ENCODE assay signal across 8 cellular contexts in the genomic region with DNA sequence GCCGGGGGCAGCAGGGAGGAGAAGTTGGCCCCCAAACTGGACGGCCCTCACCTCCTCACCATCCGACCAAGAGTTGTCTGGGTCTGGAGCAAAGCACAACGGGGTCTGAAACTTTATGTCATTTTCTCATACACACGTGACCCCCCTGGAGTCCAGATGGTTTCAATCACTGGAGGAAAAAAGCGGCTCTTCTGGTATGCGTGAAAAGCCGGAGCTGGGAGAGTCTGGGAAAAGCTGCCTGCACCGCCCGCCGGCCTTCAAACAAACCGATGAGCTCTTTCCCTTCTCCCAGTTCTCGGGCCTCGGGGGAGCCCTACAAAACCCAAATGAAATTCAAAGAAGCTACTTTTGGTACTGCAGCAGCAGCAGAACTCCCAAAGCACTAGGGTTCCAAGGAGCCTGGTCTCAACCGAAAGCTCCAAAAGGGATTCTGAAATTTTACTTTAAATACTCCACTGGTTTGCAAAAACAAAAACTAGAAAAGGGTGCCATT. TPM values are rescaled to one million over a fixed set of nuclear protein-coding genes. Genes with fewer than 3 reads are reported as not detected.
DNase-seq lines count a peak whose midpoint lies in the region; ATAC-seq and TF ChIP-seq lines count a peak whose summit lies in the region.

No MANE protein-coding gene starts in this region.

- TF ChIP-seq CTCF in AG10803 (conservative IDR thresholded peaks at IDR 0.05; ENCODE audit: low read length) (0 out of 2 replicates have a peak, but pooled peaks have one; percentile 4), HEK293 (tag by site-specific recombination; IDR thresholded peaks at IDR 0.05) (no peak), epithelial cell of proximal tubule (conservative IDR thresholded peaks at IDR 0.05; ENCODE audit: low read depth, low read length) (no peak)

- DNase-seq in AG10803 (ENCODE audit: low read depth) (peak; percentile 94), SK-MEL-5 (ENCODE audit: low read depth, low spot score) (peak; percentile 81), epithelial cell of proximal tubule (ENCODE audit: low read depth) (no peak), midbrain (lab: John Stamatoyannopoulos, UW) (peak; percentile 59), ureter (ENCODE audit: low spot score) (peak; percentile 75)

- ATAC-seq in HG03520 (IDR thresholded peaks at IDR 0.05; ENCODE audit: unreplicated experiment), result no peak
- no peak for ATAC-seq in HG02884 (IDR thresholded peaks at IDR 0.05; ENCODE audit: unreplicated experiment)

- in situ Hi-C loops in SK-MEL-5 (cut with HindIII; ENCODE audit: low pct_unique_long_range_greater_than_20kb, low sequenced_read_pairs), result no loop called here

- H3K27ac ChIP-seq in HEK293 (ENCODE audit: extremely low read depth, low read depth, low read length), result no peak overlapping the region

- CTCF ChIA-PET in HEK293 (lab: Yijun Ruan, JAX), result no interaction called here

- H3K4me3 ChIP-seq in AG10803 (ENCODE audit: low read length), result peak overlapping the region; percentile 77
- H3K4me3 ChIP-seq in HEK293 (ENCODE audit: low read depth, low read length), result peak overlapping the region; percentile 80
- peak overlapping the region; percentile 89 for H3K4me3 ChIP-seq in epithelial cell of proximal tubule (ENCODE audit: low read depth, low read length)

- POLR2A ChIA-PET in HEK293 (lab: Yijun Ruan, JAX), result interaction anchor here (0.7 to 2.6 kb wide), 9 partner anchors 9 to 240 kb away, joined by 3 to 20 read pairs (median 6); a partner anchor contains a TSS

- H3K36me3 ChIP-seq in HEK293 (ENCODE audit: control insufficient read depth in 2 of 2, insufficient read depth in 1 of 2, low read length in 2 of 2), result no peaks in the 10 kb centered on the region

- H3K9me3 ChIP-seq in HEK293 (ENCODE audit: control insufficient read depth, insufficient read depth, low read depth, low read length), result no peaks in the 10 kb centered on the region

- H3K4me1 ChIP-seq in HEK293 (ENCODE audit: control insufficient read depth, insufficient read depth, low read length), result 0 out of 2 replicates have a peak, but pooled peaks cover 2% of the 10 kb centered on the region

TF ChIP-seq in HEK293, 187 proteins besides CTCF, POLR2A, EP300 and RAD21 (continues in another document):
- TF ChIP-seq ZNF843 (tag by site-specific recombination; IDR thresholded peaks at IDR 0.05) (no peak), ZNF600 (tag by site-specific recombination; IDR thresholded peaks at IDR 0.05) (peak; percentile 37; the same call in 1 of the 2 replicates), ZNF501 (tag by site-specific recombination; IDR thresholded peaks at IDR 0.05) (no peak), ZNF701 (tag by site-specific recombination; IDR thresholded peaks at IDR 0.05) (no peak), ZNF561 (tag by site-specific recombination; IDR thresholded peaks at IDR 0.05; ENCODE audit: borderline replicate concordance) (0 out of 2 replicates have a peak, but pooled peaks have one; percentile 31), ZNF335 (tag by site-specific recombination; conservative IDR thresholded peaks at IDR 0.05) (peak; percentile 8), ZNF629 (tag by site-specific recombination; IDR thresholded peaks at IDR 0.05) (peak; percentile 56), ZNF366 (tag by site-specific recombination; conservative IDR thresholded peaks at IDR 0.05) (0 out of 2 replicates have a peak, but pooled peaks have one; percentile 19), ZNF146 (tag by site-specific recombination; IDR thresholded peaks at IDR 0.05) (no peak), ZNF138 (tag by site-specific recombination; IDR thresholded peaks at IDR 0.05; ENCODE audit: borderline replicate concordance) (no peak), ZNF830 (tag by site-specific recombination; IDR thresholded peaks at IDR 0.05; ENCODE audit: low read depth) (no peak), BCL11A (tag by site-specific recombination; IDR thresholded peaks at IDR 0.05; ENCODE audit: low read depth) (no peak), PRDM1 (tag by site-specific recombination; IDR thresholded peaks at IDR 0.05) (peak; percentile 50), ZSCAN23 (tag by site-specific recombination; IDR thresholded peaks at IDR 0.05) (no peak), ZNF558 (tag by site-specific recombination; IDR thresholded peaks at IDR 0.05) (no peak), ZNF114 (tag by site-specific recombination; IDR thresholded peaks at IDR 0.05) (no peak)
- TF ChIP-seq, protein P1, sequence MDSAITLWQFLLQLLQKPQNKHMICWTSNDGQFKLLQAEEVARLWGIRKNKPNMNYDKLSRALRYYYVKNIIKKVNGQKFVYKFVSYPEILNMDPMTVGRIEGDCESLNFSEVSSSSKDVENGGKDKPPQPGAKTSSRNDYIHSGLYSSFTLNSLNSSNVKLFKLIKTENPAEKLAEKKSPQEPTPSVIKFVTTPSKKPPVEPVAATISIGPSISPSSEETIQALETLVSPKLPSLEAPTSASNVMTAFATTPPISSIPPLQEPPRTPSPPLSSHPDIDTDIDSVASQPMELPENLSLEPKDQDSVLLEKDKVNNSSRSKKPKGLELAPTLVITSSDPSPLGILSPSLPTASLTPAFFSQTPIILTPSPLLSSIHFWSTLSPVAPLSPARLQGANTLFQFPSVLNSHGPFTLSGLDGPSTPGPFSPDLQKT (IDR thresholded peaks at IDR 0.05; ENCODE audit: borderline replicate concordance, low read depth, low read length), result no peak
- TF ChIP-seq, protein P2, sequence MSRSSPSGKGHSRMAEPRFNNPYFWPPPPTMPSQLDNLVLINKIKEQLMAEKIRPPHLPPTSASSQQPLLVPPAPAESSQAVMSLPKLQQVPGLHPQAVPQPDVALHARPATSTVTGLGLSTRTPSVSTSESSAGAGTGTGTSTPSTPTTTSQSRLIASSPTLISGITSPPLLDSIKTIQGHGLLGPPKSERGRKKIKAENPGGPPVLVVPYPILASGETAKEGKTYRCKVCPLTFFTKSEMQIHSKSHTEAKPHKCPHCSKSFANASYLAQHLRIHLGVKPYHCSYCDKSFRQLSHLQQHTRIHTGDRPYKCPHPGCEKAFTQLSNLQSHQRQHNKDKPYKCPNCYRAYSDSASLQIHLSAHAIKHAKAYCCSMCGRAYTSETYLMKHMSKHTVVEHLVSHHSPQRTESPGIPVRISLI (tag by site-specific recombination; IDR thresholded peaks at IDR 0.05), result 0 out of 2 replicates have a peak, but pooled peaks have one; percentile 43
- TF ChIP-seq, protein P3, sequence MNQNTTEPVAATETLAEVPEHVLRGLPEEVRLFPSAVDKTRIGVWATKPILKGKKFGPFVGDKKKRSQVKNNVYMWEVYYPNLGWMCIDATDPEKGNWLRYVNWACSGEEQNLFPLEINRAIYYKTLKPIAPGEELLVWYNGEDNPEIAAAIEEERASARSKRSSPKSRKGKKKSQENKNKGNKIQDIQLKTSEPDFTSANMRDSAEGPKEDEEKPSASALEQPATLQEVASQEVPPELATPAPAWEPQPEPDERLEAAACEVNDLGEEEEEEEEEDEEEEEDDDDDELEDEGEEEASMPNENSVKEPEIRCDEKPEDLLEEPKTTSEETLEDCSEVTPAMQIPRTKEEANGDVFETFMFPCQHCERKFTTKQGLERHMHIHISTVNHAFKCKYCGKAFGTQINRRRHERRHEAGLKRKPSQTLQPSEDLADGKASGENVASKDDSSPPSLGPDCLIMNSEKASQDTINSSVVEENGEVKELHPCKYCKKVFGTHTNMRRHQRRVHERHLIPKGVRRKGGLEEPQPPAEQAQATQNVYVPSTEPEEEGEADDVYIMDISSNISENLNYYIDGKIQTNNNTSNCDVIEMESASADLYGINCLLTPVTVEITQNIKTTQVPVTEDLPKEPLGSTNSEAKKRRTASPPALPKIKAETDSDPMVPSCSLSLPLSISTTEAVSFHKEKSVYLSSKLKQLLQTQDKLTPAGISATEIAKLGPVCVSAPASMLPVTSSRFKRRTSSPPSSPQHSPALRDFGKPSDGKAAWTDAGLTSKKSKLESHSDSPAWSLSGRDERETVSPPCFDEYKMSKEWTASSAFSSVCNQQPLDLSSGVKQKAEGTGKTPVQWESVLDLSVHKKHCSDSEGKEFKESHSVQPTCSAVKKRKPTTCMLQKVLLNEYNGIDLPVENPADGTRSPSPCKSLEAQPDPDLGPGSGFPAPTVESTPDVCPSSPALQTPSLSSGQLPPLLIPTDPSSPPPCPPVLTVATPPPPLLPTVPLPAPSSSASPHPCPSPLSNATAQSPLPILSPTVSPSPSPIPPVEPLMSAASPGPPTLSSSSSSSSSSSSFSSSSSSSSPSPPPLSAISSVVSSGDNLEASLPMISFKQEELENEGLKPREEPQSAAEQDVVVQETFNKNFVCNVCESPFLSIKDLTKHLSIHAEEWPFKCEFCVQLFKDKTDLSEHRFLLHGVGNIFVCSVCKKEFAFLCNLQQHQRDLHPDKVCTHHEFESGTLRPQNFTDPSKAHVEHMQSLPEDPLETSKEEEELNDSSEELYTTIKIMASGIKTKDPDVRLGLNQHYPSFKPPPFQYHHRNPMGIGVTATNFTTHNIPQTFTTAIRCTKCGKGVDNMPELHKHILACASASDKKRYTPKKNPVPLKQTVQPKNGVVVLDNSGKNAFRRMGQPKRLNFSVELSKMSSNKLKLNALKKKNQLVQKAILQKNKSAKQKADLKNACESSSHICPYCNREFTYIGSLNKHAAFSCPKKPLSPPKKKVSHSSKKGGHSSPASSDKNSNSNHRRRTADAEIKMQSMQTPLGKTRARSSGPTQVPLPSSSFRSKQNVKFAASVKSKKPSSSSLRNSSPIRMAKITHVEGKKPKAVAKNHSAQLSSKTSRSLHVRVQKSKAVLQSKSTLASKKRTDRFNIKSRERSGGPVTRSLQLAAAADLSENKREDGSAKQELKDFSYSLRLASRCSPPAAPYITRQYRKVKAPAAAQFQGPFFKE (tag by site-specific recombination; IDR thresholded peaks at IDR 0.05; ENCODE audit: borderline replicate concordance), result no peak
- TF ChIP-seq, protein P4, sequence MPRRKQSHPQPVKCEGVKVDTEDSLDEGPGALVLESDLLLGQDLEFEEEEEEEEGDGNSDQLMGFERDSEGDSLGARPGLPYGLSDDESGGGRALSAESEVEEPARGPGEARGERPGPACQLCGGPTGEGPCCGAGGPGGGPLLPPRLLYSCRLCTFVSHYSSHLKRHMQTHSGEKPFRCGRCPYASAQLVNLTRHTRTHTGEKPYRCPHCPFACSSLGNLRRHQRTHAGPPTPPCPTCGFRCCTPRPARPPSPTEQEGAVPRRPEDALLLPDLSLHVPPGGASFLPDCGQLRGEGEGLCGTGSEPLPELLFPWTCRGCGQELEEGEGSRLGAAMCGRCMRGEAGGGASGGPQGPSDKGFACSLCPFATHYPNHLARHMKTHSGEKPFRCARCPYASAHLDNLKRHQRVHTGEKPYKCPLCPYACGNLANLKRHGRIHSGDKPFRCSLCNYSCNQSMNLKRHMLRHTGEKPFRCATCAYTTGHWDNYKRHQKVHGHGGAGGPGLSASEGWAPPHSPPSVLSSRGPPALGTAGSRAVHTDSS (tag by site-specific recombination; IDR thresholded peaks at IDR 0.05), result no peak

RNA-seq across cellular contexts. Expression of a gene that starts 39.7 kb away (rescaled TPM):
- 34.0 and 38.5 TPM in 2 replicates for total RNA-seq in SK-MEL-5 (2014; rRNA removed; shearing (Covaris generic))
- polyA plus RNA-seq in SK-MEL-5 (2015; cell fraction: cytosol; rRNA removed), result 47.6 TPM in 2 replicates
- polyA plus RNA-seq in SK-MEL-5 (2015; cell fraction: nucleus; rRNA removed), result 27.2 and 37.5 TPM in 2 replicates
- 29.7 and 49.6 TPM in 2 replicates for total RNA-seq in epithelial cell of proximal tubule
- 17.7 TPM for total RNA-seq in ureter
